ENCODE assay signal across 28 cellular contexts in genomic region chr15:34059946-34060345, GRCh38.
"Had no signal": no experiment of that assay in that cellular context is flagged by ENCODE, and none has a peak within 500 bp of the region (broad histone marks: within the 10 kb centered on the region; RNA-seq: fewer than 3 reads in every experiment).

No MANE protein-coding gene starts in this region.

- H3K27me3 ChIP-seq: neural progenitor cell, neutrophil, ovary, right atrium auricular region, suprapubic skin, tibial artery, uterus had no signal

- H3K9me3 ChIP-seq: left ventricle myocardium inferior, neutrophil, ovary, right atrium auricular region, suprapubic skin, thoracic aorta, tibial artery, uterus had no signal

- H3K36me3 ChIP-seq: left ventricle myocardium inferior, neural progenitor cell, neutrophil, ovary, right atrium auricular region, suprapubic skin, thoracic aorta, tibial artery, uterus had no signal

- H3K4me3 ChIP-seq: left ventricle myocardium inferior, lung, neural progenitor cell, ovary, right atrium auricular region, skin epidermis, suprapubic skin, thoracic aorta, tibial artery, uterus had no signal

- H3K9ac ChIP-seq: neural progenitor cell had no signal

- H2AFZ ChIP-seq: neural progenitor cell had no signal

- ATAC-seq: natural killer cell, sciatic nerve had no signal

- H3K4me1 Mint-ChIP-seq: nephron progenitor cell had no signal

- H3K4me1 ChIP-seq: left ventricle myocardium inferior, neural progenitor cell, right atrium auricular region, uterus had no signal

- H3K27ac ChIP-seq: left ventricle myocardium inferior, neural progenitor cell, neutrophil, ovary, right atrium auricular region, skin epidermis, suprapubic skin, thoracic aorta, tibial artery, uterus had no signal

- H3K9me3 Mint-ChIP-seq: immature natural killer cell; mesothelial cell of epicardium; naive B cell; natural killer cell; nephron progenitor cell; neural progenitor cell; stimulated activated naive CD8-positive, alpha-beta T cell treated with anti-CD3 and anti-CD28 coated beads, Interleukin-15, Interleukin-2, amounts not matched to agents 100 ng/mL and 50 ng/mL, for 24 hours; type B pancreatic cell had no signal

- H3K27ac Mint-ChIP-seq: immature natural killer cell; mesothelial cell of epicardium; natural killer cell; nephron progenitor cell; neural progenitor cell; progenitor cell of endocrine pancreas; stimulated activated naive CD8-positive, alpha-beta T cell treated with anti-CD3 and anti-CD28 coated beads, Interleukin-15, Interleukin-2, amounts not matched to agents 100 ng/mL and 50 ng/mL, for 24 hours; type B pancreatic cell had no signal

- DNase-seq: hypothalamus; immature natural killer cell; left ventricle myocardium inferior; mesendoderm; naive B cell; natural killer cell; nephron progenitor cell; occipital lobe; ovary; stimulated activated CD4-positive, alpha-beta T cell treated with anti-CD3 and anti-CD28 coated beads, Interleukin-12 subunit alpha, Interleukin-12 subunit beta, amount 100 ng/mL, for 4 hours; stimulated activated CD4-positive, alpha-beta T cell treated with anti-CD3 and anti-CD28 coated beads, Interleukin-15, amount 100 ng/mL, for 24 hours; stimulated activated CD4-positive, alpha-beta T cell treated with anti-CD3 and anti-CD28 coated beads, Interleukin-2, amount 100 ng/mL, for 24 hours; stimulated activated CD4-positive, alpha-beta T cell treated with anti-CD3 and anti-CD28 coated beads, Interleukin-4, amount 100 ng/mL, for 1 hour; stimulated activated naive CD4-positive, alpha-beta T cell; tibial artery; uterus had no signal

- H3K4me2 ChIP-seq: neural progenitor cell had no signal

- H3K4me3 Mint-ChIP-seq: immature natural killer cell; mesothelial cell of epicardium; naive B cell; natural killer cell; nephron progenitor cell; neural progenitor cell; stimulated activated naive CD8-positive, alpha-beta T cell treated with anti-CD3 and anti-CD28 coated beads, Interleukin-15, Interleukin-2, amounts not matched to agents 100 ng/mL and 50 ng/mL, for 24 hours; type B pancreatic cell had no signal

- H3K36me3 Mint-ChIP-seq: immature natural killer cell, mesothelial cell of epicardium, naive B cell, natural killer cell, neural progenitor cell, type B pancreatic cell had no signal

- H3K27me3 Mint-ChIP-seq: naive B cell; stimulated activated naive CD8-positive, alpha-beta T cell treated with anti-CD3 and anti-CD28 coated beads, Interleukin-15, Interleukin-2, amounts not matched to agents 100 ng/mL and 50 ng/mL, for 24 hours had no signal
